In genomic region chr15:63640146-63640545, GRCh38 we compare ENCODE assay signal across 1 cellular context.
TF ChIP-seq lines count a peak whose summit lies in the region.

No MANE protein-coding gene starts in this region.

TF ChIP-seq in SK-N-SH, 30 proteins besides CTCF, POLR2A, EP300 and RAD21 (continued from another document):
- TF ChIP-seq, protein P1, sequence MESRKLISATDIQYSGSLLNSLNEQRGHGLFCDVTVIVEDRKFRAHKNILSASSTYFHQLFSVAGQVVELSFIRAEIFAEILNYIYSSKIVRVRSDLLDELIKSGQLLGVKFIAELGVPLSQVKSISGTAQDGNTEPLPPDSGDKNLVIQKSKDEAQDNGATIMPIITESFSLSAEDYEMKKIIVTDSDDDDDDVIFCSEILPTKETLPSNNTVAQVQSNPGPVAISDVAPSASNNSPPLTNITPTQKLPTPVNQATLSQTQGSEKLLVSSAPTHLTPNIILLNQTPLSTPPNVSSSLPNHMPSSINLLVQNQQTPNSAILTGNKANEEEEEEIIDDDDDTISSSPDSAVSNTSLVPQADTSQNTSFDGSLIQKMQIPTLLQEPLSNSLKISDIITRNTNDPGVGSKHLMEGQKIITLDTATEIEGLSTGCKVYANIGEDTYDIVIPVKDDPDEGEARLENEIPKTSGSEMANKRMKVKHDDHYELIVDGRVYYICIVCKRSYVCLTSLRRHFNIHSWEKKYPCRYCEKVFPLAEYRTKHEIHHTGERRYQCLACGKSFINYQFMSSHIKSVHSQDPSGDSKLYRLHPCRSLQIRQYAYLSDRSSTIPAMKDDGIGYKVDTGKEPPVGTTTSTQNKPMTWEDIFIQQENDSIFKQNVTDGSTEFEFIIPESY (IDR thresholded peaks at IDR 0.05; ENCODE audit: borderline replicate concordance, low read depth): no peak
- TF ChIP-seq EZH2phosphoT487 (IDR thresholded peaks at IDR 0.05; ENCODE audit: borderline replicate concordance, low read depth) (no peak), TEAD4 (IDR thresholded peaks at IDR 0.05; ENCODE audit: borderline replicate concordance, insufficient read depth) (no peak), TAF1 (IDR thresholded peaks at IDR 0.05; ENCODE audit: borderline replicate concordance, low read depth, low read length) (no peak), RFX5 (IDR thresholded peaks at IDR 0.05; ENCODE audit: low read length) (no peak), FOXM1 (IDR thresholded peaks at IDR 0.05; ENCODE audit: low read depth) (no peak), USF2 (IDR thresholded peaks at IDR 0.05; ENCODE audit: borderline replicate concordance, low read depth, low read length) (no peak)
- TF ChIP-seq, protein P2, sequence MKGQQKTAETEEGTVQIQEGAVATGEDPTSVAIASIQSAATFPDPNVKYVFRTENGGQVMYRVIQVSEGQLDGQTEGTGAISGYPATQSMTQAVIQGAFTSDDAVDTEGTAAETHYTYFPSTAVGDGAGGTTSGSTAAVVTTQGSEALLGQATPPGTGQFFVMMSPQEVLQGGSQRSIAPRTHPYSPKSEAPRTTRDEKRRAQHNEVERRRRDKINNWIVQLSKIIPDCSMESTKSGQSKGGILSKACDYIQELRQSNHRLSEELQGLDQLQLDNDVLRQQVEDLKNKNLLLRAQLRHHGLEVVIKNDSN (IDR thresholded peaks at IDR 0.05; ENCODE audit: borderline replicate concordance, low read depth): no peak
